In the genomic region with DNA sequence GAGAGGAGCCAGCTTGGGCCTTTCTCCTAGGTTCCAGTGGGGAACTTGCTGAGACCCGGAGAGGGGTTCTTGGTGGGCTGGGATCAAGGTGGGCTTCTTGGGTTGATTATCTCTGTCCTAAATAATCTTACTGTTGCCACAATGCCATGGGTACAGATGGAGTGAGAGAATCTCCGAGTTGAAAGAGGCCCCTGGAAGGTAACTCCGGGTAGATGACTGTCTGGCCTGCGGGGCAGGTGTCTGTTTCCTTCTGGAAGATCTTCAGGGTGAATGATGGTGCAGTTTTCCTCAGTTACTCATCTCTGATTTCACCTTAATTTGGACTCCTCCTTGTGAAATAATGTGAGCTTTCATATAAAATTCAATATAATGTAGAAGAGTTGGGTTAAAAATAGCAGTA, we compare ENCODE assay signal across 27 cellular contexts.
"Had no signal": no experiment of that assay in that cellular context is flagged by ENCODE, and none has a peak within 500 bp of the region (broad histone marks: within the 10 kb centered on the region; RNA-seq: fewer than 3 reads in every experiment).

No MANE protein-coding gene starts in this region.

- H3K27ac Mint-ChIP-seq: mesothelial cell of epicardium; naive B cell; natural killer cell; nephron progenitor cell; neural progenitor cell; stimulated activated naive B cell treated with anti-CD40 and anti-IgM and Interleukin-4, amounts not matched to agents 10 μg/mL and 1 μg/mL and 100 μg/mL, for 72 hours had no signal

- H3K4me3 ChIP-seq: left lung, lower lobe of right lung, neural progenitor cell, psoas muscle, right lobe of liver, stomach, testis, thyroid gland, transverse colon, upper lobe of right lung had no signal

- H3K9ac ChIP-seq: neural progenitor cell, parathyroid adenoma had no signal

- H3K9me3 ChIP-seq: left lung, lower lobe of right lung, neutrophil, psoas muscle, right lobe of liver, stomach, testis, thyroid gland, transverse colon, upper lobe of right lung had no signal

- H3K36me3 ChIP-seq: left lung, lower lobe of right lung, neural progenitor cell, neutrophil, right lobe of liver, stomach, thyroid gland, transverse colon, upper lobe of right lung had no signal

- ATAC-seq: left colon; left lung; lower lobe of right lung; natural killer cell; psoas muscle; right lobe of liver; stimulated activated naive B cell treated with anti-CD40 and anti-IgM and Interleukin-4, amounts not matched to agents 10 μg/mL and 1 μg/mL and 100 μg/mL, for 72 hours; stimulated activated naive CD8-positive, alpha-beta T cell treated with anti-CD3 and anti-CD28 coated beads, Interleukin-15, Interleukin-2, amounts not matched to agents 100 U/mL and 50 U/mL, for 24 hours; upper lobe of right lung had no signal

- H3K27ac ChIP-seq: left lung, lower lobe of right lung, neural progenitor cell, neutrophil, parathyroid adenoma, psoas muscle, right lobe of liver, stomach, testis, thyroid gland, transverse colon, upper lobe of right lung had no signal

- H3K27me3 ChIP-seq: left lung, neural progenitor cell, right lobe of liver, stomach, testis, thyroid gland, transverse colon, upper lobe of right lung had no signal

- H3K4me1 ChIP-seq: left lung, lower lobe of right lung, neural progenitor cell, psoas muscle, right lobe of liver, stomach, testis, thyroid gland, transverse colon, upper lobe of right lung had no signal

- H2AFZ ChIP-seq: neural progenitor cell, parathyroid adenoma had no signal

- H3K79me2 ChIP-seq: parathyroid adenoma had no signal

- H3K4me2 ChIP-seq: neural progenitor cell had no signal

- DNase-seq: hippocampal formation; kidney; left colon; left lung; lower lobe of right lung; mesendoderm; naive B cell; natural killer cell; nephron progenitor cell; occipital lobe; psoas muscle; right lobe of liver; stimulated activated CD4-positive, alpha-beta T cell treated with anti-CD3 and anti-CD28 coated beads, Interleukin-12 subunit alpha, Interleukin-12 subunit beta, amount 100 ng/mL, for 4 hours; stimulated activated CD4-positive, alpha-beta T cell treated with anti-CD3 and anti-CD28 coated beads, Interleukin-15, amount 100 ng/mL, for 24 hours; stimulated activated CD4-positive, alpha-beta T cell treated with anti-CD3 and anti-CD28 coated beads, Interleukin-2, amount 100 ng/mL, for 24 hours; stimulated activated CD4-positive, alpha-beta T cell treated with anti-CD3 and anti-CD28 coated beads, Interleukin-4, amount 100 ng/mL, for 1 hour; stimulated activated naive B cell treated with anti-CD40 and anti-IgM and Interleukin-4, amounts not matched to agents 10 μg/mL and 1 μg/mL and 100 μg/mL, for 72 hours; stimulated activated naive CD8-positive, alpha-beta T cell treated with anti-CD3 and anti-CD28 coated beads, Interleukin-15, Interleukin-2, amounts not matched to agents 100 U/mL and 50 U/mL, for 24 hours; stomach; testis; thyroid gland; transverse colon; upper lobe of right lung had no signal

- H3K4me1 Mint-ChIP-seq: mesothelial cell of epicardium; naive B cell; natural killer cell; nephron progenitor cell; neural progenitor cell; stimulated activated naive B cell treated with anti-CD40 and anti-IgM and Interleukin-4, amounts not matched to agents 10 μg/mL and 1 μg/mL and 100 μg/mL, for 72 hours had no signal

- H3K36me3 Mint-ChIP-seq: mesothelial cell of epicardium; naive B cell; natural killer cell; neural progenitor cell; stimulated activated naive B cell treated with anti-CD40 and anti-IgM and Interleukin-4, amounts not matched to agents 10 μg/mL and 1 μg/mL and 100 μg/mL, for 72 hours had no signal

- H3K9me3 Mint-ChIP-seq: mesothelial cell of epicardium, naive B cell, natural killer cell, nephron progenitor cell, neural progenitor cell had no signal

- FAIRE-seq: kidney had no signal

- H3K4me3 Mint-ChIP-seq: mesothelial cell of epicardium; naive B cell; natural killer cell; nephron progenitor cell; neural progenitor cell; stimulated activated naive B cell treated with anti-CD40 and anti-IgM and Interleukin-4, amounts not matched to agents 10 μg/mL and 1 μg/mL and 100 μg/mL, for 72 hours had no signal
